8 cellular contexts compared by ENCODE assay signal in genomic region chr20:3888622-3889488, GRCh38. TPM values are rescaled to one million over a fixed set of nuclear protein-coding genes. Genes with fewer than 3 reads are reported as not detected.
DNase-seq lines count a peak whose midpoint lies in the region; ATAC-seq and TF ChIP-seq lines count a peak whose summit lies in the region.

Gene PANK2, plus strand, starts transcription at chr20:3889387.

- H3K9me3 Mint-ChIP-seq in immature natural killer cell: no peaks in the 10 kb centered on the region

- TF ChIP-seq POLR2A in spleen (IDR thresholded peaks at IDR 0.05): peak; percentile 77 to 91 (median 85)

- no peaks in the 10 kb centered on the region for H3K36me3 Mint-ChIP-seq in immature natural killer cell

- peak within 1 kb of the TSS; percentile 55 to 99 (median 94) for H3K4me3 ChIP-seq in spleen

- H3K4me1 Mint-ChIP-seq in immature natural killer cell: peaks cover 52 to 66% of the 10 kb centered on the region in 2 donors

- H3K27ac ChIP-seq in spleen: peak within 1 kb of the TSS; percentile 97 to 100 (median 98)

- H3K27me3 Mint-ChIP-seq in immature natural killer cell (ENCODE audit: low read depth in 3 of 3): peaks cover 6 to 11% (median 9%) of the 10 kb centered on the region in 3 donors

- intact Hi-C loops in spleen (cut with DNase I; ENCODE audit: low total_unique reads): no loop called here

- WGBS in spleen, 5 donors: 0 to 1% (median 0%) methylated on average over 45 to 72 of the region's 72 CpGs

- TF ChIP-seq CTCF in spleen (IDR thresholded peaks at IDR 0.05 in 8 of 11, conservative IDR thresholded peaks at IDR 0.05 in 3 of 11): peak in 10 of 11 experiments; percentile 7 to 53 (median 40)

- ATAC-seq in GM19025 (IDR thresholded peaks at IDR 0.05; ENCODE audit: low read depth, unreplicated experiment) (peak; percentile 97), HG03342 (IDR thresholded peaks at IDR 0.05; ENCODE audit: unreplicated experiment) (peak; percentile 92)

- H3K27ac Mint-ChIP-seq in immature natural killer cell: peak within 1 kb of the TSS; percentile 98 to 99 (median 98)

- H3K27me3 ChIP-seq in spleen (replicated peaks in 1 of 7): no peaks in the 10 kb centered on the region

- peak; percentile 99 for DNase-seq in AG20443 (ENCODE audit: low spot score)
- DNase-seq in NCI-H345 treated with DMSO at 0.1 percent for 48 hours (lab: John Stamatoyannopoulos, UW; ENCODE audit: unreplicated experiment): peak; percentile 98
- peak; percentile 92 to 94 (median 93) for DNase-seq in activated CD4-positive, CD25-positive, alpha-beta regulatory T cell (lab: John Stamatoyannopoulos, UW)
- DNase-seq in central memory CD4-positive, alpha-beta T cell: peak; percentile 95
- DNase-seq in immature natural killer cell: peak; percentile 97 to 98 (median 98)
- DNase-seq in spleen: peak; percentile 100

- no peaks in the 10 kb centered on the region for H3K9me3 ChIP-seq in spleen

- peak within 1 kb of the TSS; percentile 94 to 99 (median 99) for H3K4me3 Mint-ChIP-seq in immature natural killer cell

- no peaks in the 10 kb centered on the region for H3K36me3 ChIP-seq in spleen

- peaks cover 39 to 64% (median 50%) of the 10 kb centered on the region in 6 donors for H3K4me1 ChIP-seq in spleen

RNA-seq across cellular contexts. Expression of gene PANK2, which starts in this region (rescaled TPM):
- polyA plus RNA-seq in immature natural killer cell (10 to 100 TPM; 42.1 to 53.0 (median 44.3) TPM), spleen (10 to 100 TPM; 23.0 to 36.2 (median 32.3) TPM)
- 10 to 100 TPM; 45.5 to 74.4 (median 67.9) TPM for total RNA-seq in spleen

Comparison
In these comparisons a context has a peak if more than half of its experiments do, and no peak if none do; other contexts are left out.
1. Peak in every context shown above with its lines: DNase-seq, ATAC-seq, H3K4me3 ChIP-seq and H3K27ac ChIP-seq.